ENCODE assay signal across 22 cellular contexts in the genomic region with DNA sequence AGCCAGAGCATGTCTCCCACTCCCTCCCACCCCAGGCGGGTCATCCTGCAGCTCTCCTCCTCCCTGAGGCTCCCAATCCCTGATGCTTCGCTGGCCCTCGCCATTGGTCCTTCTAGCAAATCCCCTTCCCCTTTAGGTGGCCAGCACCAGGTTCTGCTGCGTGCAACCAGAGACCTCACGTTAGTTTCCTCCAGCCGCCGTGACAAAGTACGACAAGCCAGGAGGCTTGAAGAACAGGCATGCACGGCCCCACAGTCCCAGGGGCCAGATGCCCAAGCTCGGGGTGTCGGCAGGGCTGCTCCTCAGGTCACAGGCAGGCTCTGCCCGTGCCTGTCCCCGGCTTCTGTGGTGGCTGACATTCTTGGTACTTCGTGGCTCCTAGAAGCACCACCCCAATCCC.
"Had no signal": no experiment of that assay in that cellular context is flagged by ENCODE, and none has a peak within 500 bp of the region (broad histone marks: within the 10 kb centered on the region; RNA-seq: fewer than 3 reads in every experiment).

No MANE protein-coding gene starts in this region.

- H3K27ac ChIP-seq: epithelial cell of prostate, gastrocnemius medialis, psoas muscle, skin epidermis, spleen, thyroid gland had no signal

- H3K4me1 ChIP-seq: gastrocnemius medialis, psoas muscle, spleen, stomach, thyroid gland had no signal

- H3K4me3 Mint-ChIP-seq: central memory CD8-positive, alpha-beta T cell; memory B cell; natural killer cell treated with Interleukin-12 subunit alpha and Interleukin-12 subunit beta and Interleukin-15 and Interleukin-18, amount 100 ng/mL, for 72 hours; neural crest cell; stimulated activated naive B cell treated with anti-CD40 and anti-IgM and Interleukin-4, amounts not matched to agents 10 μg/mL and 1 μg/mL and 100 μg/mL, for 72 hours had no signal

- H3K9me3 Mint-ChIP-seq: central memory CD8-positive, alpha-beta T cell; natural killer cell treated with Interleukin-12 subunit alpha and Interleukin-12 subunit beta and Interleukin-15 and Interleukin-18, amount 100 ng/mL, for 72 hours had no signal

- H3K27ac Mint-ChIP-seq: memory B cell; natural killer cell treated with Interleukin-12 subunit alpha and Interleukin-12 subunit beta and Interleukin-15 and Interleukin-18, amount 100 ng/mL, for 72 hours; stimulated activated naive B cell treated with anti-CD40 and anti-IgM and Interleukin-4, amounts not matched to agents 10 μg/mL and 1 μg/mL and 100 μg/mL, for 72 hours had no signal

- DNase-seq: cortex of kidney; foreskin fibroblast; gastrocnemius medialis; kidney; nucleus accumbens; psoas muscle; right cardiac atrium; spleen; stimulated activated CD4-positive, alpha-beta T cell treated with anti-CD3 and anti-CD28 coated beads, Interleukin-4, amount 100 ng/mL, for 4 hours; stimulated activated naive B cell treated with anti-CD40 and anti-IgM and Interleukin-4, amounts not matched to agents 10 μg/mL and 1 μg/mL and 100 μg/mL, for 72 hours; stomach; thyroid gland; trophoblast cell had no signal

- H3K9me3 ChIP-seq: gastrocnemius medialis, psoas muscle, thyroid gland had no signal

- H3K27me3 ChIP-seq: gastrocnemius medialis, spleen, stomach, thyroid gland had no signal

- H3K27me3 Mint-ChIP-seq: memory B cell; natural killer cell treated with Interleukin-12 subunit alpha and Interleukin-12 subunit beta and Interleukin-15 and Interleukin-18, amount 100 ng/mL, for 72 hours; stimulated activated naive B cell treated with anti-CD40 and anti-IgM and Interleukin-4, amounts not matched to agents 10 μg/mL and 1 μg/mL and 100 μg/mL, for 72 hours had no signal

- H3K4me3 ChIP-seq: gastrocnemius medialis, lung, psoas muscle, skin epidermis, spleen, stomach, thyroid gland had no signal

- H3K4me1 Mint-ChIP-seq: central memory CD8-positive, alpha-beta T cell; memory B cell; neural crest cell; stimulated activated naive B cell treated with anti-CD40 and anti-IgM and Interleukin-4, amounts not matched to agents 10 μg/mL and 1 μg/mL and 100 μg/mL, for 72 hours had no signal

- H3K36me3 ChIP-seq: gastrocnemius medialis, spleen, stomach, thyroid gland had no signal

- ATAC-seq: esophagus mucosa; gastrocnemius medialis; left lobe of liver; natural killer cell treated with Interleukin-12 subunit alpha and Interleukin-12 subunit beta and Interleukin-15 and Interleukin-18, amount 100 ng/mL, for 72 hours; psoas muscle; right cardiac atrium; stimulated activated naive B cell treated with anti-CD40 and anti-IgM and Interleukin-4, amounts not matched to agents 10 μg/mL and 1 μg/mL and 100 μg/mL, for 72 hours had no signal

- H3K36me3 Mint-ChIP-seq: memory B cell; natural killer cell treated with Interleukin-12 subunit alpha and Interleukin-12 subunit beta and Interleukin-15 and Interleukin-18, amount 100 ng/mL, for 72 hours; stimulated activated naive B cell treated with anti-CD40 and anti-IgM and Interleukin-4, amounts not matched to agents 10 μg/mL and 1 μg/mL and 100 μg/mL, for 72 hours had no signal
